Comparison of ENCODE assay signal across 1 cellular context in the genomic region with DNA sequence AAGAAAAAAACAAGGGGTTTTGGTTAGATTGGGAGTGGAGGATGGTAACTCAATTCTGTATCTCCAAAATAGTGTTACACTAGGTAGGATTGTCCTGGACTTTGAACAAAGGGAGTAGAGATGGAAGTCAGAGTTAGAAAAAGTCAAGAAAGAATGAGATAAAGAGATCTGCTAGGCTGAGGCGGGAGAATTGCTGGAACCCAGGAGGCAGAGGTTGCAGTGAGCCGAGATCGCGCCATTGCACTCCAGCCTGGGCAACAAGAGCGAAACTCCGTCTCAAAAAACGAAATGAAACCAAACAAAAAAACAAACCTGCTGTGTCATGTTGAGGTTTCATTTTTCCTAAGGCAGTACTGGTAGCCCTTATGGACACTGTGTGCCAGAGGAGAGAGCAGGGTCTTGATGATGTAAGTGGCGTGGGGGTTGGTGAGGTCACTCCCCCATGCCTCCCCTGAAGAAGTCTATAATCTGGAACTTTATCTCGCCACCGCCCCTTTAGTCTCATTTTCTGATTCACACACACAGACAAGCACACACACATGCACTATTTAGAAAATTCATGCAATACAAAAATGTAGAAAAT.
TF ChIP-seq lines count a peak whose summit lies in the region.

No MANE protein-coding gene starts in this region.

TF ChIP-seq in WTC11, 78 proteins besides CTCF, POLR2A, EP300 and RAD21 (continued from another document):
- TF ChIP-seq, protein P1, sequence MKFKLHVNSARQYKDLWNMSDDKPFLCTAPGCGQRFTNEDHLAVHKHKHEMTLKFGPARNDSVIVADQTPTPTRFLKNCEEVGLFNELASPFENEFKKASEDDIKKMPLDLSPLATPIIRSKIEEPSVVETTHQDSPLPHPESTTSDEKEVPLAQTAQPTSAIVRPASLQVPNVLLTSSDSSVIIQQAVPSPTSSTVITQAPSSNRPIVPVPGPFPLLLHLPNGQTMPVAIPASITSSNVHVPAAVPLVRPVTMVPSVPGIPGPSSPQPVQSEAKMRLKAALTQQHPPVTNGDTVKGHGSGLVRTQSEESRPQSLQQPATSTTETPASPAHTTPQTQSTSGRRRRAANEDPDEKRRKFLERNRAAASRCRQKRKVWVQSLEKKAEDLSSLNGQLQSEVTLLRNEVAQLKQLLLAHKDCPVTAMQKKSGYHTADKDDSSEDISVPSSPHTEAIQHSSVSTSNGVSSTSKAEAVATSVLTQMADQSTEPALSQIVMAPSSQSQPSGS (CRISPR knock-in tag; IDR thresholded peaks at IDR 0.05; ENCODE audit: borderline replicate concordance, low read depth): no peak
